8 cellular contexts compared by ENCODE assay signal in genomic region chr18:75209129-75209951, GRCh38. TPM values are rescaled to one million over a fixed set of nuclear protein-coding genes. Genes with fewer than 3 reads are reported as not detected.
DNase-seq lines count a peak whose midpoint lies in the region; ATAC-seq, FAIRE-seq and TF ChIP-seq lines count a peak whose summit lies in the region.

A gene with protein sequence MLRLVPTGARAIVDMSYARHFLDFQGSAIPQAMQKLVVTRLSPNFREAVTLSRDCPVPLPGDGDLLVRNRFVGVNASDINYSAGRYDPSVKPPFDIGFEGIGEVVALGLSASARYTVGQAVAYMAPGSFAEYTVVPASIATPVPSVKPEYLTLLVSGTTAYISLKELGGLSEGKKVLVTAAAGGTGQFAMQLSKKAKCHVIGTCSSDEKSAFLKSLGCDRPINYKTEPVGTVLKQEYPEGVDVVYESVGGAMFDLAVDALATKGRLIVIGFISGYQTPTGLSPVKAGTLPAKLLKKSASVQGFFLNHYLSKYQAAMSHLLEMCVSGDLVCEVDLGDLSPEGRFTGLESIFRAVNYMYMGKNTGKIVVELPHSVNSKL (minus strand): TSS chr18:75209139. CDS start chr18:75209058, 81 bp downstream.

- H3K4me1 ChIP-seq in KMS-11 (ENCODE audit: low read depth, poor library complexity, severe bottlenecking) (peaks cover 25% of the 10 kb centered on the region), esophagus muscularis mucosa (peaks cover 49 to 67% (median 63%) of the 10 kb centered on the region in 4 donors)

- H3K36me3 ChIP-seq in KMS-11 (ENCODE audit: insufficient read depth) = no peaks in the 10 kb centered on the region
- no peaks in the 10 kb centered on the region for H3K36me3 ChIP-seq in esophagus muscularis mucosa

- H3K27me3 ChIP-seq in KMS-11 (ENCODE audit: insufficient read depth, low read depth) = no peaks in the 10 kb centered on the region
- no peaks in the 10 kb centered on the region for H3K27me3 ChIP-seq in esophagus muscularis mucosa

- peaks cover 50% of the 10 kb centered on the region for H3K79me2 ChIP-seq in KMS-11 (ENCODE audit: insufficient read depth, low read depth)

- no peaks in the 10 kb centered on the region for H3K9me3 ChIP-seq in esophagus muscularis mucosa

- H3K4me2 ChIP-seq in KMS-11 = peak within 1 kb of the TSS; percentile 97

- peak within 1 kb of the TSS; percentile 99 for H2AFZ ChIP-seq in KMS-11 (ENCODE audit: low read depth)

- no peak for TF ChIP-seq CTCF in KMS-11 (conservative IDR thresholded peaks at IDR 0.05; ENCODE audit: low read depth, low read length)
- no peak for TF ChIP-seq CTCF in esophagus muscularis mucosa (IDR thresholded peaks at IDR 0.05)

- H3K27ac ChIP-seq in KMS-11 (peak within 1 kb of the TSS; percentile 99), esophagus muscularis mucosa (replicated peaks in 1 of 4) (peak within 1 kb of the TSS; percentile 97 to 100 (median 98))

- DNase-seq in DMS53 treated with DMSO at 0.1 percent for 48 hours (lab: John Stamatoyannopoulos, UW; ENCODE audit: unreplicated experiment) = peak; percentile 83
- DNase-seq in RCC 7860 (ENCODE audit: low spot score) = peak; percentile 73
- peak; percentile 69 for DNase-seq in activated T-helper 1 cell treated with Interleukin-2 at 50 U/mL for 16 hours (ENCODE audit: low read depth)
- DNase-seq in esophagus muscularis mucosa (ENCODE audit: extremely low spot score) = peak; percentile 94
- peak; percentile 90 for DNase-seq in myocyte (ENCODE audit: low read depth)
- DNase-seq in stimulated activated naive CD8-positive, alpha-beta T cell treated with anti-CD3 and anti-CD28 coated beads, Interleukin-15, Interleukin-2, amounts not matched to agents 100 U/mL and 50 U/mL, for 24 hours = peak; percentile 84

- ATAC-seq in GM21723 (IDR thresholded peaks at IDR 0.05; ENCODE audit: unreplicated experiment) = peak; percentile 52
- ATAC-seq in stimulated activated naive CD8-positive, alpha-beta T cell treated with anti-CD3 and anti-CD28 coated beads, Interleukin-15, Interleukin-2, amounts not matched to agents 100 U/mL and 50 U/mL, for 24 hours = peak; percentile 57

- TF ChIP-seq POLR2A in esophagus muscularis mucosa (IDR thresholded peaks at IDR 0.05; ENCODE audit: low read depth) = no peak

- no peak for FAIRE-seq in RCC 7860 (lab: Jason Lieb, UNC)

- peak within 1 kb of the TSS; percentile 92 for H3K9ac ChIP-seq in KMS-11

- intact Hi-C loops in esophagus muscularis mucosa (cut with DNase I) = loop anchor here (10.0 kb wide), 1 partner anchor 265 kb away; no protein-coding TSS in a partner anchor

- H3K4me3 ChIP-seq in KMS-11 (IDR thresholded peaks at IDR 0.05; ENCODE audit: insufficient read depth, low read depth, low read length) (no peak within 1 kb of the TSS), esophagus muscularis mucosa (peak within 1 kb of the TSS; percentile 96 to 99 (median 97))

- no peaks in the 10 kb centered on the region for H4K20me1 ChIP-seq in KMS-11 (ENCODE audit: insufficient read depth)

- no peak for TF ChIP-seq EP300 in esophagus muscularis mucosa (IDR thresholded peaks at IDR 0.05)

- WGBS in esophagus muscularis mucosa = under 1% methylated on average over 38 of the region's 88 CpGs

RNA-seq across cellular contexts. Expression of the gene that starts here (rescaled TPM):
- total RNA-seq in esophagus muscularis mucosa (10 to 100 TPM in 3 of 4 donors, 1 to 10 TPM in 1; 9.6 to 27.5 (median 20.1) TPM), myocyte (11.7 and 11.9 TPM in 2 replicates)
- polyA plus RNA-seq in myocyte (2012) = 19.9 TPM
